Comparison of ENCODE assay signal across 15 cellular contexts in genomic region chrX:97308161-97308560, GRCh38.
"Had no signal": no experiment of that assay in that cellular context is flagged by ENCODE, and none has a peak within 500 bp of the region (broad histone marks: within the 10 kb centered on the region; RNA-seq: fewer than 3 reads in every experiment).

No MANE protein-coding gene starts in this region.

- DNase-seq: activated CD4-positive, alpha-beta T cell treated with anti-CD3 and anti-CD28 coated beads for 48 hours; activated CD8-positive, alpha-beta memory T cell treated with anti-CD3 and anti-CD28 coated beads for 24 hours; activated naive CD4-positive, alpha-beta T cell treated with anti-CD3 and anti-CD28 coated beads for 36 hours; adrenal gland; brain microvascular endothelial cell; hypothalamus; naive B cell; thyroid gland; uterus had no signal

- H3K4me3 ChIP-seq: adrenal gland, esophagus muscularis mucosa, lung, right atrium auricular region, skin epidermis, thyroid gland, uterus had no signal

- ATAC-seq: activated T-helper 17 cell treated with anti-CD3 and anti-CD28 coated beads, Interleukin-2, amount 50 U/mL, for 72 hours had no signal

- H3K27ac ChIP-seq: adrenal gland, brain microvascular endothelial cell, esophagus muscularis mucosa, parathyroid adenoma, right atrium auricular region, skin epidermis, thyroid gland, uterus had no signal

- H3K9me3 ChIP-seq: adrenal gland, esophagus muscularis mucosa, right atrium auricular region, thyroid gland, uterus had no signal

- H3K79me2 ChIP-seq: parathyroid adenoma had no signal

- H3K36me3 ChIP-seq: adrenal gland, brain microvascular endothelial cell, esophagus muscularis mucosa, right atrium auricular region, thyroid gland, uterus had no signal

- H3K4me1 ChIP-seq: adrenal gland, esophagus muscularis mucosa, parathyroid adenoma, right atrium auricular region, thyroid gland, uterus had no signal

- H3K9ac ChIP-seq: parathyroid adenoma had no signal

- H2AFZ ChIP-seq: parathyroid adenoma had no signal

- H3K27me3 ChIP-seq: adrenal gland, brain microvascular endothelial cell, esophagus muscularis mucosa, right atrium auricular region, thyroid gland, uterus had no signal
